27 cellular contexts compared by ENCODE assay signal in genomic region chr10:49737474-49738201, GRCh38. TPM values are rescaled to one million over a fixed set of nuclear protein-coding genes. Genes with fewer than 3 reads are reported as not detected.
A peak's percentile ranks its signal among the peaks of the same experiment; 100 is the strongest.
DNase-seq lines count a peak whose midpoint lies in the region; ATAC-seq and TF ChIP-seq lines count a peak whose summit lies in the region.
"Had no signal": no experiment of that assay in that cellular context is flagged by ENCODE, and none has a peak within 500 bp of the region (broad histone marks: within the 10 kb centered on the region; RNA-seq: fewer than 3 reads in every experiment).

No MANE protein-coding gene starts in this region.

- H3K36me3 ChIP-seq in PC-3 (ENCODE audit: low read depth, low read length) (no peaks in the 10 kb centered on the region), stomach (no peaks in the 10 kb centered on the region)
- H3K36me3 ChIP-seq: SJCRH30 had no signal

- H4K20me1 ChIP-seq in PC-3 (ENCODE audit: low read length) = no peaks in the 10 kb centered on the region

- TF ChIP-seq EP300 in stomach (IDR thresholded peaks at IDR 0.05) = no peak

- H3K79me2 ChIP-seq in PC-3 (ENCODE audit: low read length) = no peaks in the 10 kb centered on the region

- H3K4me1 Mint-ChIP-seq in CD14-positive monocyte = peaks cover 6% of the 10 kb centered on the region
- H3K4me1 Mint-ChIP-seq: CD4-positive, CD25-positive, alpha-beta regulatory T cell had no signal

- H2AFZ ChIP-seq in PC-3 (ENCODE audit: low read length) = peak overlapping the region; percentile 13; the same call in 1 of the 2 replicates

- ATAC-seq in PC-3 = peak; percentile 27
- ATAC-seq in HG03565 (IDR thresholded peaks at IDR 0.05; ENCODE audit: unreplicated experiment) = no peak
- ATAC-seq: GM12878, SK-N-SH treated with all-trans-retinoic acid at 6 μM for 48 hours had no signal

- TF ChIP-seq CTCF in PC-3 (conservative IDR thresholded peaks at IDR 0.05; ENCODE audit: low read depth, low read length) = no peak
- no peak for TF ChIP-seq CTCF in stomach (IDR thresholded peaks at IDR 0.05)
- no peak for TF ChIP-seq CTCF in CD14-positive monocyte (IDR thresholded peaks at IDR 0.05)

- H3K9me3 ChIP-seq in PC-3 (ENCODE audit: low read length) (no peaks in the 10 kb centered on the region), stomach (no peaks in the 10 kb centered on the region)
- H3K9me3 ChIP-seq: SJCRH30 had no signal

- no peaks in the 10 kb centered on the region for H3F3A ChIP-seq in PC-3 (ENCODE audit: low read length, unreplicated experiment)

- intact Hi-C loops in PC-3 (cut with micrococcal nuclease) = no loop called here
- intact Hi-C loops in stomach (cut with DNase I; ENCODE audit: low total_unique reads) = no loop called here
- intact Hi-C loops in CD14-positive monocyte (cut with micrococcal nuclease) = no loop called here

- no peak overlapping the region for H3K4me3 ChIP-seq in PC-3 (ENCODE audit: low read length)
- no peak overlapping the region for H3K4me3 ChIP-seq in stomach
- H3K4me3 ChIP-seq: GM12878, SJCRH30 had no signal

- no peak overlapping the region for H3K4me3 Mint-ChIP-seq in CD14-positive monocyte
- H3K4me3 Mint-ChIP-seq: CD4-positive, CD25-positive, alpha-beta regulatory T cell had no signal

- no peak overlapping the region for H3K9ac ChIP-seq in PC-3 (ENCODE audit: low read length)

- H3K27me3 ChIP-seq in PC-3 (ENCODE audit: low read length) = no peaks in the 10 kb centered on the region
- no peaks in the 10 kb centered on the region for H3K27me3 ChIP-seq in stomach
- H3K27me3 ChIP-seq: SJCRH30 had no signal

- no peaks in the 10 kb centered on the region for H3K9me2 ChIP-seq in PC-3 (replicated peaks; ENCODE audit: low read length)

- no TSS peak for BruUV-seq in PC-3 (replicated peaks; lab: Mats Ljungman, UMichigan)

- TF ChIP-seq POLR2A in stomach (IDR thresholded peaks at IDR 0.05) = no peak

- peak; percentile 60 for DNase-seq in activated effector memory CD4-positive, alpha-beta T cell treated with anti-CD3 and anti-CD28 coated beads, Interleukin-2, amount 50 U/mL, for 16 hours
- DNase-seq in activated effector memory CD4-positive, alpha-beta T cell treated with Interleukin-2 at 50 U/mL for 16 hours = no peak
- DNase-seq in PC-3 (peak; percentile 89), islet precursor cell (peak; percentile 39), stomach (peak; percentile 17), CD14-positive monocyte (ENCODE audit: low spot score) (no peak)
- no peak for DNase-seq in activated CD8-positive, alpha-beta memory T cell treated with anti-CD3 and anti-CD28 coated beads, Interleukin-2, amount 50 U/mL, for 4 hours
- DNase-seq: 8988T; CD4-positive, CD25-positive, alpha-beta regulatory T cell; GDM1; GOT3; HCEC 1CT; KBM-7; MV-4-11; NCI-H1105; NCI-H1436 treated with DMSO at 0.1 percent for 48 hours; NCI-H187 treated with DMSO at 0.1 percent for 48 hours; NCI-H2107; NCI-H524; NCI-H774; SJCRH30 had no signal

- H3K27me3 Mint-ChIP-seq in CD14-positive monocyte (ENCODE audit: low read depth in 3 of 3) = peaks cover 0 to 4% (median 2%) of the 10 kb centered on the region in 3 donors
- H3K27me3 Mint-ChIP-seq: CD4-positive, CD25-positive, alpha-beta regulatory T cell had no signal

- H3K36me3 Mint-ChIP-seq in CD14-positive monocyte = no peaks in the 10 kb centered on the region
- H3K36me3 Mint-ChIP-seq: CD4-positive, CD25-positive, alpha-beta regulatory T cell had no signal

- H3K4me2 ChIP-seq in PC-3 (ENCODE audit: low read length) = peak overlapping the region; percentile 12

- H3K4me1 ChIP-seq in PC-3 (ENCODE audit: insufficient read depth, low read length) = peaks cover 43% of the 10 kb centered on the region
- no peaks in the 10 kb centered on the region for H3K4me1 ChIP-seq in stomach
- H3K4me1 ChIP-seq: SJCRH30 had no signal

- H3K27ac Mint-ChIP-seq in CD14-positive monocyte = peak overlapping the region in 1 of 7 donors; percentile 28
- H3K27ac Mint-ChIP-seq: CD4-positive, CD25-positive, alpha-beta regulatory T cell had no signal

- POLR2A ChIA-PET in PC-3 (lab: Charles Lee; ENCODE audit: unreplicated experiment) = no interaction called here

- 85 to 91% (median 89%) methylated on average over 8 to 19 of the region's 19 CpGs for WGBS in stomach, 5 donors

- H3K9me3 Mint-ChIP-seq in CD14-positive monocyte = peaks cover 0 to 6% (median 0%) of the 10 kb centered on the region in 7 donors

- CTCF ChIA-PET in PC-3 (lab: Charles Lee) = interaction anchor here (0.8 kb wide), 1 partner anchor 330 kb away, joined by 6 read pairs; no protein-coding TSS in a partner anchor

- no peak overlapping the region for H3K27ac ChIP-seq in PC-3 (ENCODE audit: low read length)
- no peak overlapping the region for H3K27ac ChIP-seq in stomach
- H3K27ac ChIP-seq: SJCRH30 had no signal

RNA-seq across cellular contexts. Expression of gene OGDHL, which starts 24.5 kb away (rescaled TPM):
- total RNA-seq in PC-3 (2014; rRNA removed) (2.0 and 2.6 TPM in 2 replicates), stomach (10 to 100 TPM in 1 of 5 donors, 1 to 10 TPM in 3, not detected in 1; 3.7 to 26.8 (median 4.4) TPM)
- polyA plus RNA-seq in stomach (under 1 TPM; 0.31 to 0.46 (median 0.45) TPM), CD14-positive monocyte (not detected)
- total RNA-seq: CD4-positive, CD25-positive, alpha-beta regulatory T cell had no signal
- polyA plus RNA-seq: CD4-positive, CD25-positive, alpha-beta regulatory T cell had no signal

RNA-seq across cellular contexts. Expression of gene C10orf53, which starts 58.2 kb away (rescaled TPM):
- total RNA-seq in PC-3 (2014; rRNA removed) = not detected in 2 replicates
- not detected for total RNA-seq in stomach
- not detected for polyA plus RNA-seq in stomach
- polyA plus RNA-seq in CD14-positive monocyte = not detected
- total RNA-seq: CD4-positive, CD25-positive, alpha-beta regulatory T cell; GM12878; LHCN-M2; MCF 10A; SJCRH30 had no signal
- polyA plus RNA-seq: BJ; CD4-positive, CD25-positive, alpha-beta regulatory T cell; GM12878 had no signal

Comparison
In these comparisons a context has a peak if more than half of its experiments do, and no peak if none do; other contexts are left out.
1. DNase-seq: peak in activated effector memory CD4-positive, alpha-beta T cell treated with anti-CD3 and anti-CD28 coated beads, Interleukin-2, amount 50 U/mL, for 16 hours (single experiment), PC-3 (single experiment), islet precursor cell (single experiment) and stomach (single experiment); none in activated effector memory CD4-positive, alpha-beta T cell treated with Interleukin-2 at 50 U/mL for 16 hours (single experiment), CD14-positive monocyte (single experiment) and activated CD8-positive, alpha-beta memory T cell treated with anti-CD3 and anti-CD28 coated beads, Interleukin-2, amount 50 U/mL, for 4 hours (single experiment).